In the genomic region with DNA sequence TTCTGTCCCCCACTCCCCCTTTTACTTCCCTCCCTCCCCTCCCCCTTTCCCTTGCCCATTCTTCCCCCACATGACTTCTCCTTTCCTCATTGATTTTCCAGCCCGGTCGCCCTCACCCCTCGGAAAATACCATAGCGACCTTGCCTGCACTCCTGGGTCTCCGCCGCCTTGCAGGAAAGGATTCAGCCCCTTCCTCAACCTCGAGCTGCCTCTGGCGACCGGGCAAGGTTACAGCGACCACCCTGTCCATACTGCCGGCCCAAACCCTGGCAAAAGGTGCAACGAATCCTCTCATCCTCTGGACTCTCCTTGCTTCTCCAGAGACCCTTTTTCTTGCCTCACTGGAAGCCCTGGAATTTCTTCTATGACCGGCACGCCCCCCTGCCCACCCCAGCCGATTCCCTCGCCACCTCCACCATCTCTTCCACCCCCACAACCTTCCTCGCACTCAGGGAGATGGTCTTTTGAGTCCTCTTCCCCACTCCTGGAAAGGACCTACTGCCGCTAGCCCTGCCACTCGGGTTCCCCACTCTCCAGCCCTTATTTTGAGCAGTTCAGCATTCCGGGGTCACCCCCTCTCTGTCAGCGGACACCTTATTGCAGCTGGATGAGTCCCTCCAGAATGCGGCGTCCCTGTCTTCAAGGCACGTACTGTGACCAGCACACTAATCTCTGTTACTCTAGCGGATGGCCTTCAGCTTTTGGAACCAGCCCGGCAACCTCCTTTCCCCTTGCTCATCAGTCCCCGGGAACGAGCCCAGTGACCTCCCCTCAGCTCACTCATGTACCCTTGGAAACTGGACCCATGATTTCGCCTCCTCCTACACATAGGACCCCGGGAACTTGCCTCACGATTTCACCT, we compare ENCODE assay signal across 6 cellular contexts. TPM values are rescaled to one million over a fixed set of nuclear protein-coding genes. Genes with fewer than 3 reads are reported as not detected.
DNase-seq lines count a peak whose midpoint lies in the region; ATAC-seq and TF ChIP-seq lines count a peak whose summit lies in the region.

No MANE protein-coding gene starts in this region.

- peaks cover 28% of the 10 kb centered on the region; the same call in 1 of the 2 replicates for H3F3A ChIP-seq in GM23248 (ENCODE audit: insufficient read depth)

- peaks cover 45% of the 10 kb centered on the region for H3K4me1 Mint-ChIP-seq in brain
- H3K4me1 Mint-ChIP-seq in natural killer cell treated with Interleukin-12 subunit alpha and Interleukin-12 subunit beta and Interleukin-15 and Interleukin-18, amount 100 ng/mL, for 72 hours (ENCODE audit: low read depth in 2 of 2) = peaks cover 37 to 49% of the 10 kb centered on the region in 2 donors

- peaks cover 36% of the 10 kb centered on the region for H3K79me2 ChIP-seq in GM23248 (ENCODE audit: insufficient read depth)

- peak overlapping the region; percentile 94 for H2AFZ ChIP-seq in GM23248

- 41% methylated on average over 30 to 31 of the region's 31 CpGs for WGBS in GM23248 (ENCODE audit: low coverage in 1 of 2, low lambda C conversion rate in 2 of 2, missing lambda C conversion rate in 2 of 2), 2 experiments

- H3K9ac ChIP-seq in GM23248 = peak overlapping the region; percentile 89

- H3K27me3 Mint-ChIP-seq in brain = peaks cover 13% of the 10 kb centered on the region
- no peaks in the 10 kb centered on the region for H3K27me3 Mint-ChIP-seq in natural killer cell treated with Interleukin-12 subunit alpha and Interleukin-12 subunit beta and Interleukin-15 and Interleukin-18, amount 100 ng/mL, for 72 hours

- no peaks in the 10 kb centered on the region for H4K20me1 ChIP-seq in GM23248 (ENCODE audit: insufficient read depth)

- H3K27ac ChIP-seq in GM23248 = peak overlapping the region; percentile 89

- H3K9me3 ChIP-seq in GM23248 (ENCODE audit: low read depth) = no peaks in the 10 kb centered on the region

- peak overlapping the region; percentile 98 to 100 (median 100) for H3K27ac Mint-ChIP-seq in brain
- peak overlapping the region; percentile 98 to 100 for H3K27ac Mint-ChIP-seq in natural killer cell treated with Interleukin-12 subunit alpha and Interleukin-12 subunit beta and Interleukin-15 and Interleukin-18, amount 100 ng/mL, for 72 hours

- H3K9me2 ChIP-seq in GM23248 (ENCODE audit: insufficient read depth) = no peaks in the 10 kb centered on the region

- H3K9me3 Mint-ChIP-seq in brain = peaks cover 0 to 5% (median 0%) of the 10 kb centered on the region in 5 experiments
- H3K9me3 Mint-ChIP-seq in natural killer cell treated with Interleukin-12 subunit alpha and Interleukin-12 subunit beta and Interleukin-15 and Interleukin-18, amount 100 ng/mL, for 72 hours = no peaks in the 10 kb centered on the region

- in situ Hi-C loops in GM23248 (cut with MboI) = no loop called here

- no peak for ATAC-seq in natural killer cell treated with Interleukin-12 subunit alpha and Interleukin-12 subunit beta and Interleukin-15 and Interleukin-18, amount 100 ng/mL, for 72 hours
- ATAC-seq in HG02642 (IDR thresholded peaks at IDR 0.05; ENCODE audit: poor library complexity, unreplicated experiment) = no peak

- peaks cover 10% of the 10 kb centered on the region; the same call in 1 of the 2 replicates for H3K36me3 ChIP-seq in GM23248 (ENCODE audit: low read depth)

- H3K4me2 ChIP-seq in GM23248 (ENCODE audit: unreplicated experiment) = peak overlapping the region; percentile 74

- DNase-seq in GM23248 (no peak), AG08395 (ENCODE audit: low spot score) (no peak)
- DNase-seq in natural killer cell treated with Interleukin-12 subunit alpha and Interleukin-12 subunit beta and Interleukin-15 and Interleukin-18, amount 100 ng/mL, for 72 hours (ENCODE audit: low spot score) = no peak
- no peak for DNase-seq in stimulated activated CD4-positive, alpha-beta T cell treated with anti-CD3 and anti-CD28 coated beads, Interleukin-4, amount 100 ng/mL, for 24 hours

- H3K4me3 Mint-ChIP-seq in brain = peak overlapping the region; percentile 96 to 99 (median 98)
- H3K4me3 Mint-ChIP-seq in natural killer cell treated with Interleukin-12 subunit alpha and Interleukin-12 subunit beta and Interleukin-15 and Interleukin-18, amount 100 ng/mL, for 72 hours = peak overlapping the region; percentile 98

- peaks cover 28% of the 10 kb centered on the region for H3K36me3 Mint-ChIP-seq in brain
- H3K36me3 Mint-ChIP-seq in natural killer cell treated with Interleukin-12 subunit alpha and Interleukin-12 subunit beta and Interleukin-15 and Interleukin-18, amount 100 ng/mL, for 72 hours = peaks cover 5% of the 10 kb centered on the region

- H3K4me3 ChIP-seq in GM23248 = peak overlapping the region; percentile 79

- H3K27me3 ChIP-seq in GM23248 (replicated peaks; ENCODE audit: insufficient read depth) = no peaks in the 10 kb centered on the region

- no peak for TF ChIP-seq CTCF in brain (conservative IDR thresholded peaks at IDR 0.05)

- peaks cover 14% of the 10 kb centered on the region; the same call in 1 of the 2 replicates for H3K4me1 ChIP-seq in GM23248 (ENCODE audit: insufficient read depth)

RNA-seq across cellular contexts. Expression of a gene that starts 0.8 kb away (rescaled TPM):
- 11.7 and 12.5 TPM in 2 replicates for total RNA-seq in GM23248 (2014; rRNA removed; shearing (Covaris generic))
- polyA plus RNA-seq in GM23248 (2016; fragmentation: Nextera tagmentation; extraction: Ambion mirVana) (11.4 and 14.9 TPM in 2 replicates), brain (ENCODE audit: insufficient read depth, low read depth, low replicate concordance) (13.3 TPM)
- total RNA-seq in natural killer cell treated with Interleukin-12 subunit alpha and Interleukin-12 subunit beta and Interleukin-15 and Interleukin-18, amount 100 ng/mL, for 72 hours = 10 to 100 TPM; 24.0 to 43.8 TPM

RNA-seq across cellular contexts. Expression of a gene that starts 38.0 kb away (rescaled TPM):
- total RNA-seq in GM23248 (2014; rRNA removed; shearing (Covaris generic)) = 334 and 337 TPM in 2 replicates
- polyA plus RNA-seq in GM23248 (2016; fragmentation: Nextera tagmentation; extraction: Ambion mirVana) (237 and 238 TPM in 2 replicates), brain (ENCODE audit: insufficient read depth, low read depth, low replicate concordance) (387 TPM)
- total RNA-seq in natural killer cell treated with Interleukin-12 subunit alpha and Interleukin-12 subunit beta and Interleukin-15 and Interleukin-18, amount 100 ng/mL, for 72 hours = 100 to 1,000 TPM; 236 to 253 TPM

RNA-seq across cellular contexts. Expression of a gene that starts 38.0 kb away (rescaled TPM):
- total RNA-seq in GM23248 (2014; rRNA removed; shearing (Covaris generic)) = 131 and 133 TPM in 2 replicates
- polyA plus RNA-seq in GM23248 (2016; fragmentation: Nextera tagmentation; extraction: Ambion mirVana) (103 and 108 TPM in 2 replicates), brain (ENCODE audit: insufficient read depth, low read depth, low replicate concordance) (79.6 TPM)
- 10 to 100 TPM; 43.2 to 45.5 TPM for total RNA-seq in natural killer cell treated with Interleukin-12 subunit alpha and Interleukin-12 subunit beta and Interleukin-15 and Interleukin-18, amount 100 ng/mL, for 72 hours

RNA-seq across cellular contexts. Expression of a gene that starts 52.7 kb away (rescaled TPM):
- 0.38 and 0.97 TPM in 2 replicates for total RNA-seq in GM23248 (2014; rRNA removed; shearing (Covaris generic))
- polyA plus RNA-seq in GM23248 (2016; fragmentation: Nextera tagmentation; extraction: Ambion mirVana) (0.74 and 0.98 TPM in 2 replicates), brain (ENCODE audit: insufficient read depth, low read depth, low replicate concordance) (25.0 TPM)
- total RNA-seq in natural killer cell treated with Interleukin-12 subunit alpha and Interleukin-12 subunit beta and Interleukin-15 and Interleukin-18, amount 100 ng/mL, for 72 hours = 1 to 10 TPM; 4.1 to 6.6 TPM
